32 cellular contexts compared by ENCODE assay signal in genomic region chr4:79856196-79856595, GRCh38.
"Had no signal": no experiment of that assay in that cellular context is flagged by ENCODE, and none has a peak within 500 bp of the region (broad histone marks: within the 10 kb centered on the region; RNA-seq: fewer than 3 reads in every experiment).

No MANE protein-coding gene starts in this region.

- H3K27ac ChIP-seq: adrenal gland, body of pancreas, brain microvascular endothelial cell, breast epithelium, VCaP had no signal

- DNase-seq: activated B cell treated with CpG ODN at 0.5 μM for 24 hours; activated CD4-positive, alpha-beta memory T cell treated with anti-CD3 and anti-CD28 coated beads for 36 hours; activated CD4-positive, alpha-beta T cell treated with anti-CD3 and anti-CD28 coated beads for 4 hours; activated CD4-positive, alpha-beta T cell treated with anti-CD3 and anti-CD28 coated beads, Interleukin-2, amount 10 ng/mL, durations not matched to agents 24 days and 14 days; activated CD4-positive, alpha-beta T cell treated with anti-CD3 and anti-CD28 coated beads, Interleukin-2, amount 50 U/mL, for 1 hour; activated CD4-positive, alpha-beta T cell treated with anti-CD3 and anti-CD28 coated beads, Interleukin-2, amount 50 U/mL, for 4 hours; activated CD4-positive, CD25-positive, alpha-beta regulatory T cell treated with anti-CD3 and anti-CD28 coated beads, Interleukin-2, amount 50 U/mL, for 72 hours; activated CD8-positive, alpha-beta memory T cell treated with anti-CD3 and anti-CD28 coated beads, Interleukin-2, amount 50 U/mL, for 4 hours; activated CD8-positive, alpha-beta T cell treated with anti-CD3 and anti-CD28 coated beads for 36 hours; activated effector memory CD4-positive, alpha-beta T cell treated with anti-CD3 and anti-CD28 coated beads, Interleukin-2, amount 50 U/mL, for 16 hours; activated gamma-delta T cell treated with Interleukin-2 at 50 U/mL for 16 hours; activated naive CD4-positive, alpha-beta T cell; activated naive CD4-positive, alpha-beta T cell treated with anti-CD3 and anti-CD28 coated beads for 36 hours; activated naive CD4-positive, alpha-beta T cell treated with anti-CD3 and anti-CD28 coated beads, Interleukin-2, amount 50 U/mL, for 16 hours; activated naive CD8-positive, alpha-beta T cell treated with anti-CD3 and anti-CD28 coated beads for 36 hours; activated T-cell treated with anti-CD3 and anti-CD28 coated beads for 4 hours; activated T-cell treated with anti-CD3 and anti-CD28 coated beads, Interleukin-2, amount 50 U/mL, for 1 hour; activated T-cell treated with anti-CD3 and anti-CD28 coated beads, Interleukin-2, amount 50 U/mL, for 4 hours; activated T-cell treated with anti-CD3 and anti-CD28 coated beads, Interleukin-2, amount 50 U/mL, for 72 hours; adrenal gland; amniotic stem cell; aorta; body of pancreas; brain microvascular endothelial cell; central memory CD4-positive, alpha-beta T cell; T-helper 1 cell; T-helper 2 cell; T-helper 9 cell had no signal

- H3K27me3 ChIP-seq: adrenal gland, body of pancreas, brain microvascular endothelial cell, breast epithelium had no signal

- ATAC-seq: activated CD8-positive, alpha-beta T cell treated with anti-CD3 and anti-CD28 coated beads for 36 hours; activated naive CD4-positive, alpha-beta T cell treated with anti-CD3 and anti-CD28 coated beads, Interleukin-2, amount 50 U/mL, for 72 hours; activated T-cell treated with anti-CD3 and anti-CD28 coated beads, Interleukin-2, amount 50 U/mL, for 4 hours; activated T-cell treated with anti-CD3 and anti-CD28 coated beads, Interleukin-2, amount 50 U/mL, for 72 hours; activated T-helper 17 cell treated with anti-CD3 and anti-CD28 coated beads, Interleukin-2, amount 50 U/mL, for 72 hours; body of pancreas had no signal

- H3K36me3 ChIP-seq: adrenal gland, brain microvascular endothelial cell, breast epithelium had no signal

- H3K4me3 ChIP-seq: adrenal gland, body of pancreas, breast epithelium had no signal

- H3K4me1 ChIP-seq: body of pancreas, breast epithelium had no signal

- H3K9me3 ChIP-seq: adrenal gland, body of pancreas, breast epithelium had no signal
